Comparison of ENCODE assay signal across 1 cellular context in genomic region chr11:19951558-19952083, GRCh38.
TF ChIP-seq lines count a peak whose summit lies in the region.

No MANE protein-coding gene starts in this region.

TF ChIP-seq in K562, 482 proteins besides CTCF, POLR2A, EP300 and RAD21 (continued from another document):
- TF ChIP-seq ZNF655 (CRISPR knock-in tag; IDR thresholded peaks at IDR 0.05) (no peak), PCBP2 (IDR thresholded peaks at IDR 0.05; ENCODE audit: low read depth, low read length, poor library complexity, severe bottlenecking) (no peak), ADNP (tag; IDR thresholded peaks at IDR 0.05) (no peak), CC2D1A (IDR thresholded peaks at IDR 0.05) (peak; percentile 58; the same call in 1 of the 2 replicates), TCF3 (CRISPR knock-in tag; IDR thresholded peaks at IDR 0.05) (no peak), TBP (optimal IDR thresholded peaks at IDR 0.05; ENCODE audit: low read depth, low read length) (peak; percentile 23), FOXK2 (conservative IDR thresholded peaks at IDR 0.05 in 1 of 2, IDR thresholded peaks at IDR 0.05 in 1 of 2; ENCODE audit: low read depth in 2 of 2) (peak in 1 of 2 experiments; percentile 47; a peak in 1 of 4 replicates), BRF1 (IDR thresholded peaks at IDR 0.05; ENCODE audit: borderline replicate concordance, extremely low read depth, insufficient read length) (no peak), PML (IDR thresholded peaks at IDR 0.05; ENCODE audit: low read length) (no peak), FOSL1 (tag; conservative IDR thresholded peaks at IDR 0.05) (0 out of 2 replicates have a peak, but pooled peaks have one; percentile 14), POU5F1 (IDR thresholded peaks at IDR 0.05; ENCODE audit: borderline replicate concordance, low read depth, low read length, partially characterized antibody) (no peak), ZNF407 (IDR thresholded peaks at IDR 0.05; ENCODE audit: low read depth) (no peak), MED1 (CRISPR knock-in tag; IDR thresholded peaks at IDR 0.05; ENCODE audit: borderline replicate concordance) (no peak)
